8 cellular contexts compared by ENCODE assay signal in genomic region chr19:54207908-54208783, GRCh38. TPM values are rescaled to one million over a fixed set of nuclear protein-coding genes. Genes with fewer than 3 reads are reported as not detected.
DNase-seq lines count a peak whose midpoint lies in the region; ATAC-seq and TF ChIP-seq lines count a peak whose summit lies in the region.

No MANE protein-coding gene starts in this region.

- peaks cover 25% of the 10 kb centered on the region for H3K36me3 Mint-ChIP-seq in memory B cell

- ATAC-seq in HG03097 (IDR thresholded peaks at IDR 0.05; ENCODE audit: low FRiP score, unreplicated experiment) (peak; percentile 40), memory B cell (ENCODE audit: low read depth) (peak; percentile 66)

- no peaks in the 10 kb centered on the region for H3K9me3 ChIP-seq in stomach

- H3K4me3 Mint-ChIP-seq in memory B cell = peak overlapping the region; percentile 63

- H3K4me3 ChIP-seq in stomach = peak overlapping the region in 1 of 4 donors; percentile 89

- H3K4me1 ChIP-seq in stomach = peaks cover 69 to 83% (median 82%) of the 10 kb centered on the region in 4 donors

- H3K4me1 Mint-ChIP-seq in memory B cell = peaks cover 46% of the 10 kb centered on the region

- no peak for TF ChIP-seq CTCF in stomach (IDR thresholded peaks at IDR 0.05)

- H3K27me3 ChIP-seq in stomach = no peaks in the 10 kb centered on the region

- peak overlapping the region; percentile 92 for H3K27ac Mint-ChIP-seq in memory B cell

- TF ChIP-seq EP300 in stomach (IDR thresholded peaks at IDR 0.05) = no peak

- DNase-seq in SKM-1 treated with dmso at 0.1 percent for 144 hours (lab: John Stamatoyannopoulos, UW; ENCODE audit: unreplicated experiment) (peak; percentile 95), memory B cell (ENCODE audit: low spot score in 2 of 2) (peak in 1 of 2 donors; percentile 34), stomach (peak; percentile 71), NCI-H1105 (lab: John Stamatoyannopoulos, UW) (no peak), NCI-H2107 treated with DMSO at 0.1 percent for 48 hours (lab: John Stamatoyannopoulos, UW; ENCODE audit: unreplicated experiment) (no peak)

- H3K27ac ChIP-seq in cingulate gyrus (ENCODE audit: low read depth, low read length) (peak overlapping the region; percentile 84), stomach (peak overlapping the region; percentile 81 to 94 (median 89))

- 51 to 63% (median 58%) methylated on average over 17 to 21 of the region's 21 CpGs for WGBS in stomach, 5 donors

- H3K36me3 ChIP-seq in stomach = peaks cover 45 to 58% (median 55%) of the 10 kb centered on the region in 4 donors

- H3K9me3 Mint-ChIP-seq in memory B cell = no peaks in the 10 kb centered on the region

- no peaks in the 10 kb centered on the region for H3K27me3 Mint-ChIP-seq in memory B cell

- intact Hi-C loops in stomach (cut with DNase I; ENCODE audit: low total_unique reads) = no loop called here

- TF ChIP-seq POLR2A in GM18526 (IDR thresholded peaks at IDR 0.05; ENCODE audit: extremely low read depth, insufficient read length) (peak; percentile 54), stomach (IDR thresholded peaks at IDR 0.05) (no peak)

RNA-seq across cellular contexts. Expression of gene RPS9, which starts 7.5 kb away (rescaled TPM):
- total RNA-seq in stomach = 1,000 to 10,000 TPM in 4 of 5 donors, 100 to 1,000 TPM in 1; 634 to 2,012 (median 1,471) TPM
- polyA plus RNA-seq in stomach = 1,000 to 10,000 TPM; 4,159 to 5,346 (median 4,356) TPM

RNA-seq across cellular contexts. Expression of gene LILRB3, which starts 14.7 kb away (rescaled TPM):
- total RNA-seq in stomach = 10 to 100 TPM in 1 of 5 donors, 1 to 10 TPM in 2, under 1 TPM in 1, not detected in 1; 0.89 to 74.7 (median 2.4) TPM
- polyA plus RNA-seq in stomach = 1 to 10 TPM; 1.7 to 3.0 (median 2.5) TPM

RNA-seq across cellular contexts. Expression of gene TSEN34, which starts 17.0 kb away (rescaled TPM):
- 100 to 1,000 TPM in 1 of 5 donors, 10 to 100 TPM in 4; 25.5 to 147 (median 34.5) TPM for total RNA-seq in stomach
- 10 to 100 TPM; 35.3 to 54.1 (median 45.1) TPM for polyA plus RNA-seq in stomach

RNA-seq across cellular contexts. Expression of gene MBOAT7, which starts 18.8 kb away (rescaled TPM):
- 1,000 to 10,000 TPM in 1 of 5 donors, 100 to 1,000 TPM in 1, 10 to 100 TPM in 3; 22.0 to 1,215 (median 95.1) TPM for total RNA-seq in stomach
- 10 to 100 TPM; 14.1 to 20.6 (median 19.1) TPM for polyA plus RNA-seq in stomach

RNA-seq across cellular contexts. Expression of gene LILRA6, which starts 34.4 kb away (rescaled TPM):
- 1 to 10 TPM in 2 of 5 donors, under 1 TPM in 2, not detected in 1; 0.37 to 3.8 (median 1.4) TPM for total RNA-seq in stomach
- polyA plus RNA-seq in stomach = 1 to 10 TPM in 1 of 3 donors, under 1 TPM in 2; 0.20 to 1.8 (median 0.81) TPM

Comparison
In these comparisons a context has a peak if more than half of its experiments do, and no peak if none do; other contexts are left out.
1. DNase-seq: peak in SKM-1 treated with dmso at 0.1 percent for 144 hours (single experiment) and stomach (single experiment); none in NCI-H1105 (single experiment) and NCI-H2107 treated with DMSO at 0.1 percent for 48 hours (single experiment).